1 cellular context compared by ENCODE assay signal in genomic region chr6:131813991-131814390, GRCh38.
TF ChIP-seq lines count a peak whose summit lies in the region.

No MANE protein-coding gene starts in this region.

TF ChIP-seq in HepG2, 621 proteins besides CTCF, POLR2A, EP300 and RAD21 (continued from another document):
- TF ChIP-seq, protein P1, sequence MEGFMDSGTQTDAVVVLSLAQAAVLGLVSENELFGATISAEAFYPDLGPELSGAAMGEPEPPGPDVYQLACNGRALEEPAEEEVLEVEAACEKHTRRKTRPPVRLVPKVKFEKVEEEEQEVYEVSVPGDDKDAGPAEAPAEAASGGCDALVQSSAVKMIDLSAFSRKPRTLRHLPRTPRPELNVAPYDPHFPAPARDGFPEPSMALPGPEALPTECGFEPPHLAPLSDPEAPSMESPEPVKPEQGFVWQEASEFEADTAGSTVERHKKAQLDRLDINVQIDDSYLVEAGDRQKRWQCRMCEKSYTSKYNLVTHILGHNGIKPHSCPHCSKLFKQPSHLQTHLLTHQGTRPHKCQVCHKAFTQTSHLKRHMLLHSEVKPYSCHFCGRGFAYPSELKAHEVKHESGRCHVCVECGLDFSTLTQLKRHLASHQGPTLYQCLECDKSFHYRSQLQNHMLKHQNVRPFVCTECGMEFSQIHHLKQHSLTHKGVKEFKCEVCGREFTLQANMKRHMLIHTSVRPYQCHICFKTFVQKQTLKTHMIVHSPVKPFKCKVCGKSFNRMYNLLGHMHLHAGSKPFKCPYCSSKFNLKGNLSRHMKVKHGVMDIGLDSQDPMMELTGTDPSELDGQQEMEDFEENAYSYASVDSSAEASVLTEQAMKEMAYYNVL (CRISPR knock-in tag; IDR thresholded peaks at IDR 0.05; ENCODE audit: borderline replicate concordance): no peak
- TF ChIP-seq TSC22D2 (CRISPR knock-in tag; IDR thresholded peaks at IDR 0.05; ENCODE audit: borderline replicate concordance): no peak
